In genomic region chr7:1893025-1893424, GRCh38 we compare ENCODE assay signal across 16 cellular contexts.
"Had no signal": no experiment of that assay in that cellular context is flagged by ENCODE, and none has a peak within 500 bp of the region (broad histone marks: within the 10 kb centered on the region; RNA-seq: fewer than 3 reads in every experiment).

No MANE protein-coding gene starts in this region.

- ATAC-seq: activated CD8-positive, alpha-beta memory T cell treated with anti-CD3 and anti-CD28 coated beads, Interleukin-2, amount 10 ng/mL, durations not matched to agents 7 days and 5 days; activated T-helper 17 cell treated with anti-CD3 and anti-CD28 coated beads, Interleukin-2, amount 50 U/mL, for 72 hours; effector memory CD8-positive, alpha-beta T cell; lower lobe of right lung; stimulated activated naive B cell treated with anti-CD40 and anti-IgM and Interleukin-4, amounts not matched to agents 10 μg/mL and 1 μg/mL and 100 μg/mL, for 72 hours had no signal

- H3K36me3 ChIP-seq: cardiac muscle cell had no signal

- H3K27me3 ChIP-seq: cardiac muscle cell, hepatocyte, thyroid gland had no signal

- H3K4me3 ChIP-seq: cardiac muscle cell, hepatocyte, lower lobe of right lung, thyroid gland had no signal

- H3K4me3 Mint-ChIP-seq: activated CD4-positive, alpha-beta memory T cell treated with anti-CD3 and anti-CD28 coated beads, Interleukin-2, amount 10 ng/mL, durations not matched to agents 7 days and 5 days; activated CD8-positive, alpha-beta memory T cell treated with anti-CD3 and anti-CD28 coated beads, Interleukin-2, amount 10 ng/mL, durations not matched to agents 7 days and 5 days; activated naive CD8-positive, alpha-beta T cell treated with anti-CD3 and anti-CD28 coated beads, Interleukin-2, amount 10 ng/mL, durations not matched to agents 7 days and 5 days; activated T-helper 17 cell treated with anti-CD3 and anti-CD28 coated beads, Interleukin-2, amount 50 U/mL, for 72 hours; effector memory CD8-positive, alpha-beta T cell; stimulated activated naive B cell treated with anti-CD40 and anti-IgM and Interleukin-4, amounts not matched to agents 10 μg/mL and 1 μg/mL and 100 μg/mL, for 72 hours had no signal

- H3K4me1 Mint-ChIP-seq: activated T-helper 17 cell treated with anti-CD3 and anti-CD28 coated beads, Interleukin-2, amount 50 U/mL, for 72 hours had no signal

- H3K27ac Mint-ChIP-seq: activated CD4-positive, alpha-beta memory T cell treated with anti-CD3 and anti-CD28 coated beads, Interleukin-2, amount 10 ng/mL, durations not matched to agents 7 days and 5 days; activated CD8-positive, alpha-beta memory T cell treated with anti-CD3 and anti-CD28 coated beads, Interleukin-2, amount 10 ng/mL, durations not matched to agents 7 days and 5 days; activated naive CD8-positive, alpha-beta T cell treated with anti-CD3 and anti-CD28 coated beads, Interleukin-2, amount 10 ng/mL, durations not matched to agents 7 days and 5 days; activated T-helper 17 cell treated with anti-CD3 and anti-CD28 coated beads, Interleukin-2, amount 50 U/mL, for 72 hours had no signal

- H3K27me3 Mint-ChIP-seq: activated CD4-positive, alpha-beta memory T cell treated with anti-CD3 and anti-CD28 coated beads, Interleukin-2, amount 10 ng/mL, durations not matched to agents 7 days and 5 days; activated CD8-positive, alpha-beta memory T cell treated with anti-CD3 and anti-CD28 coated beads, Interleukin-2, amount 10 ng/mL, durations not matched to agents 7 days and 5 days; activated naive CD8-positive, alpha-beta T cell treated with anti-CD3 and anti-CD28 coated beads, Interleukin-2, amount 10 ng/mL, durations not matched to agents 7 days and 5 days; activated T-helper 17 cell treated with anti-CD3 and anti-CD28 coated beads, Interleukin-2, amount 50 U/mL, for 72 hours; effector memory CD8-positive, alpha-beta T cell; naive B cell; stimulated activated naive B cell treated with anti-CD40 and anti-IgM and Interleukin-4, amounts not matched to agents 10 μg/mL and 1 μg/mL and 100 μg/mL, for 72 hours had no signal

- H3K4me2 ChIP-seq: hepatocyte had no signal

- DNase-seq: activated CD4-positive, alpha-beta memory T cell treated with anti-CD3 and anti-CD28 coated beads, Interleukin-2, amount 10 ng/mL, durations not matched to agents 7 days and 5 days; activated CD4-positive, alpha-beta T cell treated with anti-CD3 and anti-CD28 coated beads for 48 hours; activated CD4-positive, CD25-positive, alpha-beta regulatory T cell; activated CD8-positive, alpha-beta memory T cell treated with anti-CD3 and anti-CD28 coated beads, Interleukin-2, amount 10 ng/mL, durations not matched to agents 7 days and 5 days; activated naive CD4-positive, alpha-beta T cell; activated naive CD8-positive, alpha-beta T cell treated with anti-CD3 and anti-CD28 coated beads, Interleukin-2, amount 10 ng/mL, durations not matched to agents 7 days and 5 days; amygdala; effector memory CD8-positive, alpha-beta T cell; foreskin fibroblast; lower lobe of right lung; naive B cell; stimulated activated naive B cell treated with anti-CD40 and anti-IgM and Interleukin-4, amounts not matched to agents 10 μg/mL and 1 μg/mL and 100 μg/mL, for 72 hours; thyroid gland had no signal

- H3K9me3 ChIP-seq: lower lobe of right lung, thyroid gland had no signal

- H3K4me1 ChIP-seq: lower lobe of right lung, thyroid gland had no signal

- H3K27ac ChIP-seq: cardiac muscle cell, hepatocyte, lower lobe of right lung, thyroid gland had no signal
